In the genomic region with DNA sequence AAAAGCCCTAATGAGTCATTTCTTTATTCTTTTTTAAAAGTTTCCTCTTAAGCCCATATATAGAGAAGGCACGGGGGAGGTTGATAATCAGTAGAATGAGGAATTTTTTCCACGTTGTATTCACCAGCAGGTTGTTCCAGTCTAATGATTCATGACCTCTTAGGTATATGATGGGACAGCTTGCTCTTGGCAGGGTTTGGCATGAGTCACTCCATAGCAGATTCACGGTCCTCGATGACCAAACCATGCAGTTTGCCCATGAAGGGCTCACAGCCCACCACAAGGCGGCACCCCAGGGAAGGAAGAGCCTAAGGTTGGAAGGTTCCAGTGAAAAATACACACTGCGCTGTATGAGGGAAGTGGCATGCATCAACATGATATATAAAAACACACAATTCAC, we compare ENCODE assay signal across 8 cellular contexts.
DNase-seq lines count a peak whose midpoint lies in the region; TF ChIP-seq lines count a peak whose summit lies in the region.

No MANE protein-coding gene starts in this region.

- no peak overlapping the region for H2BK5ac ChIP-seq in trophoblast cell (ENCODE audit: low read depth, low read length, poor library complexity)

- no peak overlapping the region for H3K4ac ChIP-seq in trophoblast cell (ENCODE audit: low read depth, low read length)

- DNase-seq in 8988T (peak; percentile 20), H4 (ENCODE audit: low spot score) (peak; percentile 88), chondrocyte (ENCODE audit: low spot score) (no peak), trophoblast cell (peak; percentile 73 to 82), middle frontal gyrus (ENCODE audit: extremely low spot score, low spot score) (no peak), pons (ENCODE audit: low spot score) (no peak)
- peak; percentile 70 for DNase-seq in T-helper 2 cell treated with Interferon-gamma antibody and Interleukin-4, amounts not matched to agents 5 μg/mL and 100 μg/mL, for 36 hours (ENCODE audit: low spot score)
- DNase-seq in effector CD8-positive, alpha-beta T cell (lab: John Stamatoyannopoulos, UW), result no peak

- no peak overlapping the region for H3K4me2 ChIP-seq in trophoblast cell (ENCODE audit: low read length)

- H3K36me3 ChIP-seq in trophoblast cell (ENCODE audit: control insufficient read depth in 1 of 2, insufficient read depth in 2 of 2, low read length in 2 of 2), result no peaks in the 10 kb centered on the region

- H3K4me3 ChIP-seq in trophoblast cell (ENCODE audit: low read depth, low read length), result no peak overlapping the region

- H2AK5ac ChIP-seq in trophoblast cell (ENCODE audit: low read length), result no peak overlapping the region

- no peak overlapping the region for H4K12ac ChIP-seq in trophoblast cell (ENCODE audit: low read depth, low read length)

- WGBS in trophoblast cell (ENCODE audit: extremely low coverage, insufficient coverage, insufficient read length), result no CpG with 5 or more reads among the region's 6 CpGs

- peaks cover 25% of the 10 kb centered on the region for H3K36me3 Mint-ChIP-seq in T-helper 2 cell treated with Interferon-gamma antibody and Interleukin-4, amounts not matched to agents 5 μg/mL and 100 μg/mL, for 36 hours (ENCODE audit: low read depth)
- H3K36me3 Mint-ChIP-seq in chondrocyte (ENCODE audit: low read depth), result no peaks in the 10 kb centered on the region

- H3K14ac ChIP-seq in trophoblast cell (ENCODE audit: low read length), result no peak overlapping the region

- peaks cover 19% of the 10 kb centered on the region for H3K4me1 Mint-ChIP-seq in T-helper 2 cell treated with Interferon-gamma antibody and Interleukin-4, amounts not matched to agents 5 μg/mL and 100 μg/mL, for 36 hours (ENCODE audit: low read depth)
- peaks cover 15% of the 10 kb centered on the region for H3K4me1 Mint-ChIP-seq in chondrocyte (ENCODE audit: low read depth)

- H3K27ac Mint-ChIP-seq in T-helper 2 cell treated with Interferon-gamma antibody and Interleukin-4, amounts not matched to agents 5 μg/mL and 100 μg/mL, for 36 hours, result peak overlapping the region; percentile 47
- H3K27ac Mint-ChIP-seq in chondrocyte (ENCODE audit: unreplicated experiment), result no peak overlapping the region

- H3K27me3 ChIP-seq in trophoblast cell (ENCODE audit: insufficient read depth, low read length), result no peaks in the 10 kb centered on the region

- H3K4me1 ChIP-seq in trophoblast cell (ENCODE audit: control insufficient read depth in 1 of 2, insufficient read depth in 2 of 2, low read length in 2 of 2), result no peaks in the 10 kb centered on the region

- no peaks in the 10 kb centered on the region for H3K27me3 Mint-ChIP-seq in T-helper 2 cell treated with Interferon-gamma antibody and Interleukin-4, amounts not matched to agents 5 μg/mL and 100 μg/mL, for 36 hours (ENCODE audit: low read depth)
- H3K27me3 Mint-ChIP-seq in chondrocyte (ENCODE audit: low read depth), result no peaks in the 10 kb centered on the region

- no peak overlapping the region for H4K91ac ChIP-seq in trophoblast cell (ENCODE audit: low read depth, low read length)

- no peak overlapping the region for H4K8ac ChIP-seq in trophoblast cell (ENCODE audit: low read depth, low read length)

- H3K9me3 ChIP-seq in trophoblast cell (ENCODE audit: insufficient read depth, low read depth, low read length), result no peaks in the 10 kb centered on the region

- no peak overlapping the region for H3K23ac ChIP-seq in trophoblast cell (ENCODE audit: low read length)

- H2BK12ac ChIP-seq in trophoblast cell (ENCODE audit: low read length), result no peak overlapping the region

- H2BK120ac ChIP-seq in trophoblast cell (ENCODE audit: insufficient read depth, low read length, poor library complexity), result no peak overlapping the region

- H3K18ac ChIP-seq in trophoblast cell (ENCODE audit: low read length), result no peak overlapping the region

- H3K4me3 Mint-ChIP-seq in T-helper 2 cell treated with Interferon-gamma antibody and Interleukin-4, amounts not matched to agents 5 μg/mL and 100 μg/mL, for 36 hours, result no peak overlapping the region
- no peak overlapping the region for H3K4me3 Mint-ChIP-seq in chondrocyte (ENCODE audit: unreplicated experiment)

- H3K79me1 ChIP-seq in trophoblast cell (ENCODE audit: low read length), result no peaks in the 10 kb centered on the region

- no peak overlapping the region for H3K27ac ChIP-seq in trophoblast cell (ENCODE audit: low read depth, low read length)

- H3K9ac ChIP-seq in trophoblast cell (ENCODE audit: low read length), result no peak overlapping the region

- H2AFZ ChIP-seq in trophoblast cell (ENCODE audit: insufficient read depth, low read length, poor library complexity), result no peak overlapping the region

- H3K9me3 Mint-ChIP-seq in T-helper 2 cell treated with Interferon-gamma antibody and Interleukin-4, amounts not matched to agents 5 μg/mL and 100 μg/mL, for 36 hours, result no peaks in the 10 kb centered on the region
- no peaks in the 10 kb centered on the region for H3K9me3 Mint-ChIP-seq in chondrocyte (ENCODE audit: low read depth)

- TF ChIP-seq CTCF in chondrocyte (IDR thresholded peaks at IDR 0.05), result peak; percentile 78

- H3K79me2 ChIP-seq in trophoblast cell (ENCODE audit: control insufficient read depth, insufficient read depth, low read length, poor library complexity), result peaks cover 2% of the 10 kb centered on the region

Comparison
In these comparisons a context has a peak if more than half of its experiments do, and no peak if none do; other contexts are left out.
1. DNase-seq: peak in 8988T (single experiment), H4 (single experiment), T-helper 2 cell treated with Interferon-gamma antibody and Interleukin-4, amounts not matched to agents 5 μg/mL and 100 μg/mL, for 36 hours (single experiment) and trophoblast cell (2 of 2); none in chondrocyte (single experiment), effector CD8-positive, alpha-beta T cell (single experiment), middle frontal gyrus (single experiment) and pons (single experiment).